Comparison of ENCODE assay signal across 2 cellular contexts in genomic region chr1:31394628-31395193, GRCh38.
A peak's percentile ranks its signal among the peaks of the same experiment; 100 is the strongest.
TF ChIP-seq lines count a peak whose summit lies in the region.

No MANE protein-coding gene starts in this region.

TF ChIP-seq in A549, 52 proteins besides CTCF, POLR2A, EP300 and RAD21 (continued from another document):
- TF ChIP-seq MAX (IDR thresholded peaks at IDR 0.05) (peak; percentile 52; the same call in 1 of the 2 replicates), SMC3 (IDR thresholded peaks at IDR 0.05) (peak; percentile 89), FOSL2 (IDR thresholded peaks at IDR 0.05) (no peak), FOSL2 (CRISPR knock-in tag; IDR thresholded peaks at IDR 0.05) (peak; percentile 24; the same call in 1 of the 2 replicates)

TF ChIP-seq in H1, 55 proteins besides CTCF, POLR2A, EP300 and RAD21 (continued from another document):
- TF ChIP-seq USF2 (IDR thresholded peaks at IDR 0.05; ENCODE audit: low read length) (peak; percentile 11; the same call in 1 of the 2 replicates), MAFK (IDR thresholded peaks at IDR 0.05; ENCODE audit: low read depth, low read length) (no peak), JUN (IDR thresholded peaks at IDR 0.05; ENCODE audit: low read depth, low read length) (no peak), ZNF274 (IDR thresholded peaks at IDR 0.05; ENCODE audit: borderline replicate concordance, extremely low read depth, low read length) (no peak), SIN3A (conservative IDR thresholded peaks at IDR 0.05 in 1 of 2, IDR thresholded peaks at IDR 0.05 in 1 of 2; ENCODE audit: low read depth in 1 of 2, low read length in 2 of 2) (peak; percentile 30 to 59; a peak in 1 of 4 replicates), TCF12 (IDR thresholded peaks at IDR 0.05; ENCODE audit: low read depth, low read length) (peak; percentile 67; the same call in 1 of the 2 replicates), EGR1 (IDR thresholded peaks at IDR 0.05; ENCODE audit: borderline replicate concordance, low read depth, low read length) (no peak), SP1 (IDR thresholded peaks at IDR 0.05; ENCODE audit: low read depth, low read length) (no peak), MAX (IDR thresholded peaks at IDR 0.05) (peak; percentile 92), CBX5 (IDR thresholded peaks at IDR 0.05; ENCODE audit: low read depth, low read length) (no peak), CHD1 (IDR thresholded peaks at IDR 0.05; ENCODE audit: low read depth, low read length) (no peak), JUND (IDR thresholded peaks at IDR 0.05; ENCODE audit: low read length) (0 out of 2 replicates have a peak, but pooled peaks have one; percentile 21), SIRT6 (IDR thresholded peaks at IDR 0.05; ENCODE audit: low read length) (no peak), ATF3 (IDR thresholded peaks at IDR 0.05; ENCODE audit: insufficient read depth, low read depth, low read length) (no peak), NANOG (IDR thresholded peaks at IDR 0.05; ENCODE audit: insufficient read depth, low read depth, low read length, poor library complexity, severe bottlenecking) (no peak), TBP (IDR thresholded peaks at IDR 0.05; ENCODE audit: low read depth, low read length) (0 out of 2 replicates have a peak, but pooled peaks have one; percentile 25), RNF2 (IDR thresholded peaks at IDR 0.05; ENCODE audit: borderline replicate concordance, low read depth, low read length, missing control alignments, poor library complexity, severe bottlenecking) (no peak), SRF (IDR thresholded peaks at IDR 0.05; ENCODE audit: low read depth, low read length) (no peak), KDM1A (IDR thresholded peaks at IDR 0.05; ENCODE audit: borderline replicate concordance, low read length) (no peak), SP4 (IDR thresholded peaks at IDR 0.05; ENCODE audit: low read length) (no peak), YY1 (IDR thresholded peaks at IDR 0.05; ENCODE audit: low read depth, low read length) (no peak), RFX5 (IDR thresholded peaks at IDR 0.05; ENCODE audit: borderline replicate concordance, low read depth, low read length) (no peak), CREB1 (IDR thresholded peaks at IDR 0.05) (peak; percentile 22; the same call in 1 of the 2 replicates), HDAC2 (IDR thresholded peaks at IDR 0.05; ENCODE audit: borderline replicate concordance in 1 of 2, low read depth in 2 of 2, low read length in 2 of 2) (no peak), KDM4A (IDR thresholded peaks at IDR 0.05; ENCODE audit: low read depth, low read length, severe bottlenecking) (no peak), POU5F1 (IDR thresholded peaks at IDR 0.05; ENCODE audit: low read depth, low read length) (no peak), GABPA (IDR thresholded peaks at IDR 0.05; ENCODE audit: borderline replicate concordance, insufficient read depth, low read length) (no peak), E2F6 (IDR thresholded peaks at IDR 0.05) (peak; percentile 85; the same call in 1 of the 2 replicates), BCL11A (IDR thresholded peaks at IDR 0.05; ENCODE audit: low read depth in 2 of 2, low read length in 2 of 2) (no peak)
